In genomic region chr7:131010714-131011436, GRCh38 we compare ENCODE assay signal across 7 cellular contexts.
DNase-seq lines count a peak whose midpoint lies in the region; ATAC-seq and TF ChIP-seq lines count a peak whose summit lies in the region.

No MANE protein-coding gene starts in this region.

- H3K27me3 ChIP-seq in Panc1 (ENCODE audit: control insufficient read depth, insufficient read depth, low read length) (no peaks in the 10 kb centered on the region), dorsolateral prefrontal cortex (no peaks in the 10 kb centered on the region), smooth muscle cell (ENCODE audit: low read depth) (no peaks in the 10 kb centered on the region)

- H3K36me3 ChIP-seq in Panc1 (ENCODE audit: control insufficient read depth, insufficient read depth, low read length) (no peaks in the 10 kb centered on the region), smooth muscle cell (ENCODE audit: low read depth) (no peaks in the 10 kb centered on the region)

- intact Hi-C loops in Panc1 (cut with micrococcal nuclease; ENCODE audit: unreplicated experiment) (no loop called here), dorsolateral prefrontal cortex (cut with DNase I) (no loop called here)

- BruUV-seq in Panc1 (replicated peaks; lab: Mats Ljungman, UMichigan), result no TSS peak

- H4K20me1 ChIP-seq in smooth muscle cell (ENCODE audit: low read depth), result no peaks in the 10 kb centered on the region

- H3K4me2 ChIP-seq in smooth muscle cell, result peak overlapping the region; percentile 60

- peak; percentile 73 for DNase-seq in GM13976 (ENCODE audit: low spot score)
- no peak for DNase-seq in Panc1 (ENCODE audit: low read depth, low spot score)
- no peak for DNase-seq in dorsolateral prefrontal cortex
- no peak for DNase-seq in smooth muscle cell (lab: John Stamatoyannopoulos, UW; ENCODE audit: unreplicated experiment)
- DNase-seq in NCI-H2227 treated with DMSO at 0.1 percent for 48 hours (lab: John Stamatoyannopoulos, UW), result no peak
- no peak for DNase-seq in mesenteric fat pad (ENCODE audit: low spot score)

- H3K4me1 ChIP-seq in Panc1 (ENCODE audit: control insufficient read depth, insufficient read depth, low read length), result peaks cover 76% of the 10 kb centered on the region
- peaks cover 25% of the 10 kb centered on the region for H3K4me1 ChIP-seq in smooth muscle cell (ENCODE audit: low read depth)

- TF ChIP-seq CTCF in GM13976 (IDR thresholded peaks at IDR 0.05; ENCODE audit: borderline replicate concordance, control extremely low read depth, extremely low read depth, insufficient read depth, missing control alignments) (no peak), Panc1 (IDR thresholded peaks at IDR 0.05) (no peak), dorsolateral prefrontal cortex (IDR thresholded peaks at IDR 0.05 in 54 of 56, conservative IDR thresholded peaks at IDR 0.05 in 2 of 56; ENCODE audit: low read depth in 1 of 56, partially characterized antibody in 56 of 56) (no peak), smooth muscle cell (IDR thresholded peaks at IDR 0.05; ENCODE audit: borderline replicate concordance, insufficient read depth, poor library complexity, severe bottlenecking) (no peak)

- H3K79me2 ChIP-seq in smooth muscle cell (ENCODE audit: low read depth), result no peaks in the 10 kb centered on the region

- in situ Hi-C loops in GM13976 (cut with MboI; ENCODE audit: low sequenced_read_pairs, unreplicated experiment), result no loop called here
- in situ Hi-C loops in Panc1 (cut with HindIII; ENCODE audit: low pct_unique_long_range_greater_than_20kb, low sequenced_read_pairs), result no loop called here

- H2AFZ ChIP-seq in smooth muscle cell (ENCODE audit: low read depth), result no peak overlapping the region

- ATAC-seq in Panc1 (no peak), HG03280 (IDR thresholded peaks at IDR 0.05; ENCODE audit: unreplicated experiment) (no peak)

- H3K27ac ChIP-seq in Panc1 (ENCODE audit: low read length) (peak overlapping the region; percentile 62), dorsolateral prefrontal cortex (peak overlapping the region in 51 of 59 donors; percentile 1 to 81 (median 60)), smooth muscle cell (ENCODE audit: low read depth) (peak overlapping the region; percentile 87)

- POLR2A ChIA-PET in Panc1 (lab: Charles Lee), result no interaction called here

- H3K9ac ChIP-seq in smooth muscle cell (ENCODE audit: low read depth), result no peak overlapping the region

- no peaks in the 10 kb centered on the region for H3K9me3 ChIP-seq in Panc1 (ENCODE audit: control insufficient read depth, insufficient read depth, low read depth, low read length)
- H3K9me3 ChIP-seq in smooth muscle cell (replicated peaks; ENCODE audit: low read depth), result no peaks in the 10 kb centered on the region

- H3K4me3 ChIP-seq in Panc1 (ENCODE audit: low read depth in 2 of 2, low read length in 2 of 2) (no peak overlapping the region), dorsolateral prefrontal cortex (no peak overlapping the region), smooth muscle cell (no peak overlapping the region)

- H3F3A ChIP-seq in smooth muscle cell (ENCODE audit: low read depth), result peaks cover 42% of the 10 kb centered on the region

- CTCF ChIA-PET in Panc1 (lab: Charles Lee), result no interaction called here

- WGBS in smooth muscle cell (ENCODE audit: low lambda C conversion rate), result 34% methylated on average over 6 of the region's 6 CpGs
